In the genomic region with DNA sequence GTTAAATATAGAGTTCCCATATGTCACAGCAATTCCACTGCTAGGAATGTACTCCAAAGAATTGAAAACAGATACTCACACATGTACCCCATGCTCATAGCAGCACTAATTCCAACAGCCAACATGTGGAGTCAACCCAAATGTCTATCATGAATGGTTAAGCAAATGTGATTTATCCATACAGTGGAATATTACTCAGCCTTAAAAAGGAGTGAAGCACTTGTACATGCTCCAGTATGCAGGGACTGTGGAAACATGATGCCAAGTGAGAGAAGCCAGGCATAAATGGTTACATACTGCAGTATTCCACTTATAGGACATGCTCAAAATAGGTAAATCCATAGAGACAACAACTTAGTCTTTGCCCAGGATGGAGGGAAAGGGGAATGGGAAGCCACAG, we compare ENCODE assay signal across 10 cellular contexts.
"Had no signal": no experiment of that assay in that cellular context is flagged by ENCODE, and none has a peak within 500 bp of the region (broad histone marks: within the 10 kb centered on the region; RNA-seq: fewer than 3 reads in every experiment).

No MANE protein-coding gene starts in this region.

- H2AFZ ChIP-seq: GM23248, GM23338 had no signal

- H3K4me2 ChIP-seq: GM23338 had no signal

- H3K4me3 ChIP-seq: GM23248, GM23338 had no signal

- FAIRE-seq: H1, H54 had no signal

- H3K27ac ChIP-seq: GM23248 had no signal

- ATAC-seq: GM23338, HCT116 had no signal

- H3K9ac ChIP-seq: GM23248 had no signal

- DNase-seq: GM23248, GOT3, H7, H9, HCEC 1CT, HFFc6 had no signal
